Comparison of ENCODE assay signal across 8 cellular contexts in the genomic region with DNA sequence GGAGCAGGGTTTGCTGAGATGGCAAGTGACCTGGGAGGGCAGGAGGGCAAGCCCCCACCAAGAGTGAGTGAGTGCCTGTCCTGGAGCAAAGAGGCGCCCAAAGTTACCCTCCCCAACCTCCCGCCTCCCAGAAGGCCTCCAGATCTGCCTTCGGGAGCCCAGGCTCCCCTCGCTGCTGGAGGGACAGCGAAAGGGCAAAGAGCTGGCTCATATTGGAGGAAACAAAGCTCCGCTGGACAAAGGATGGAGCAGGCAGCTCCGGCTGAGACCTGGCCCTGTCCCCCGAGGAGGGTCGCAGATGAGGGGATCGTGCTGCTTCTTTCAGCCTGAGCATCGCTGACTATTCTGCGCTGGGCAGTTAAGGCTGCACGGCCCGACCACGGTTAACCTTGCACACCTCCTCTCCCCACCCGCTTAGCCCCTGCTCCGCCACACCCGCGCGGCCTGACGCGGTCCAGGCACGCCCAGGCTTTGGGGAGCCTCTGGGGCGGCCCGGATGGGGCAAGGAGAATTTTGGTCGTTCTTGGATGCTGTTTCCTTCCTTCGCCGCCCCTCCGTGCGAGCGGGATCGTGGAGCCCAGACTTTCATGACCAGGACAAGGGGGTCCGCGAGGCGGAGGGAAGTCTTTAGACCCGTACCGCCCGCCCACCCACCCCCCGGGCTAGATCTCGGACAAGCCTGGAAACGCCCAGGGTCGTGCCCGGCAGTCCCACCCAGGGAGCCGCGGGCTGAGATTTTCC. TPM values are rescaled to one million over a fixed set of nuclear protein-coding genes. Genes with fewer than 3 reads are reported as not detected.
A peak's percentile ranks its signal among the peaks of the same experiment; 100 is the strongest.
DNase-seq lines count a peak whose midpoint lies in the region; ATAC-seq, FAIRE-seq and TF ChIP-seq lines count a peak whose summit lies in the region.

No MANE protein-coding gene starts in this region.

- no peak for ATAC-seq in left lobe of liver

- peak overlapping the region; percentile 70 for H3K4me2 ChIP-seq in keratinocyte (ENCODE audit: control insufficient read depth, extremely low read depth, insufficient read depth, low read depth, low read length)

- dilution Hi-C loops in keratinocyte (cut with MboI; ENCODE audit: extremely low pct_ligation_motif_present, low sequenced_read_pairs) = no loop called here

- H3K9ac ChIP-seq in keratinocyte (ENCODE audit: control insufficient read depth, extremely low read depth, insufficient read depth, low read length) (peak overlapping the region; percentile 78), skeletal muscle tissue (ENCODE audit: low read depth in 1 of 3, low read length in 3 of 3) (peak overlapping the region in 1 of 3 donors; percentile 45)

- H3K4me1 ChIP-seq in HAP-1 (peaks cover 13% of the 10 kb centered on the region), keratinocyte (ENCODE audit: control insufficient read depth, extremely low read depth, insufficient read depth, low read length) (peaks cover 50% of the 10 kb centered on the region), skeletal muscle tissue (ENCODE audit: control insufficient read depth in 3 of 3, insufficient read depth in 3 of 3, low read length in 3 of 3) (peaks cover 23 to 37% (median 33%) of the 10 kb centered on the region in 3 donors)

- H3K27ac ChIP-seq in keratinocyte (ENCODE audit: control insufficient read depth, insufficient read depth, low read length) (no peak overlapping the region), skeletal muscle tissue (ENCODE audit: low read depth, low read length) (no peak overlapping the region)

- no peak for FAIRE-seq in keratinocyte (lab: Jason Lieb, UNC)

- H3K27me3 ChIP-seq in HAP-1 (ENCODE audit: low read depth) (no peaks in the 10 kb centered on the region), keratinocyte (ENCODE audit: control insufficient read depth, extremely low read depth, insufficient read depth, low read length) (no peaks in the 10 kb centered on the region), skeletal muscle tissue (ENCODE audit: control insufficient read depth in 3 of 3, insufficient read depth in 3 of 3, low read length in 3 of 3) (peaks cover 0 to 34% (median 25%) of the 10 kb centered on the region in 3 donors)

- peak in 1 of 2 experiments; percentile 47 for DNase-seq in HAP-1 (ENCODE audit: low spot score in 2 of 2)
- no peak for DNase-seq in astrocyte of the spinal cord (ENCODE audit: low read depth, low spot score)
- no peak for DNase-seq in keratinocyte (ENCODE audit: low read depth, low spot score)
- no peak for DNase-seq in NCI-H1417 (lab: John Stamatoyannopoulos, UW)
- no peak for DNase-seq in left lobe of liver (ENCODE audit: low spot score)
- no peak for DNase-seq in HEK293T (ENCODE audit: extremely low spot score)
- DNase-seq in NCI-H2029 treated with DMSO at 0.1 percent for 48 hours (lab: John Stamatoyannopoulos, UW) = no peak

- in situ Hi-C loops in HAP-1 (cut with MboI; ENCODE audit: low sequenced_read_pairs) = no loop called here
- in situ Hi-C loops in astrocyte of the spinal cord (cut with HindIII; ENCODE audit: low sequenced_read_pairs) = no loop called here

- peak overlapping the region; percentile 90 for H3K4me3 ChIP-seq in HAP-1
- peak overlapping the region; percentile 55 for H3K4me3 ChIP-seq in astrocyte of the spinal cord (ENCODE audit: low read depth, low read length)
- peak overlapping the region; percentile 64 to 68 (median 66) for H3K4me3 ChIP-seq in keratinocyte (ENCODE audit: control insufficient read depth in 2 of 3, extremely low read depth in 1 of 3, insufficient read depth in 2 of 3, low read depth in 1 of 3, low read length in 3 of 3)
- H3K4me3 ChIP-seq in skeletal muscle tissue (ENCODE audit: low read length in 3 of 3) = peak overlapping the region; percentile 38 to 61 (median 54)

- peaks cover under 1% of the 10 kb centered on the region for H3K79me2 ChIP-seq in keratinocyte (ENCODE audit: control insufficient read depth, insufficient read depth, low read length)

- H2AFZ ChIP-seq in keratinocyte (ENCODE audit: control insufficient read depth, low read length) = peak overlapping the region; percentile 51

- H3K36me3 ChIP-seq in HAP-1 (replicated peaks) = no peaks in the 10 kb centered on the region
- H3K36me3 ChIP-seq in keratinocyte (ENCODE audit: control insufficient read depth in 2 of 2, extremely low read depth in 1 of 2, insufficient read depth in 2 of 2, low read length in 2 of 2) = no peaks in the 10 kb centered on the region
- no peaks in the 10 kb centered on the region for H3K36me3 ChIP-seq in skeletal muscle tissue (ENCODE audit: control insufficient read depth in 3 of 3, insufficient read depth in 3 of 3, low read length in 3 of 3)

- H3K9me1 ChIP-seq in keratinocyte (ENCODE audit: control insufficient read depth, extremely low read depth, insufficient read depth, low read length) = no peaks in the 10 kb centered on the region

- TF ChIP-seq CTCF in astrocyte of the spinal cord (IDR thresholded peaks at IDR 0.05; ENCODE audit: low read depth, low read length) = no peak
- TF ChIP-seq CTCF in keratinocyte (optimal IDR thresholded peaks at IDR 0.05 in 1 of 3, IDR thresholded peaks at IDR 0.05 in 1 of 3, conservative IDR thresholded peaks at IDR 0.05 in 1 of 3; ENCODE audit: extremely low read depth in 1 of 3, insufficient read depth in 2 of 3, low read length in 3 of 3) = no peak

- CTCF ChIA-PET in HEK293T (lab: Yijun Ruan, JAX) = no interaction called here

- H3K9me3 ChIP-seq in HAP-1 (no peaks in the 10 kb centered on the region), keratinocyte (ENCODE audit: control insufficient read depth, low read depth, low read length) (no peaks in the 10 kb centered on the region), skeletal muscle tissue (ENCODE audit: control insufficient read depth in 3 of 3, low read length in 3 of 3) (no peaks in the 10 kb centered on the region)

- peaks cover 3% of the 10 kb centered on the region for H4K20me1 ChIP-seq in keratinocyte (ENCODE audit: control insufficient read depth, extremely low read depth, insufficient read depth, low read length)

- POLR2A ChIA-PET in HEK293T (lab: Yijun Ruan, JAX) = interaction anchor here (0.6 kb wide), 1 partner anchor 11 kb away, joined by 3 read pairs; no protein-coding TSS in a partner anchor

TF ChIP-seq in HEK293T, 16 proteins besides CTCF, POLR2A, EP300 and RAD21:
- no peak for TF ChIP-seq FOXK2 (IDR thresholded peaks at IDR 0.05)
- no peak for TF ChIP-seq SP1 (IDR thresholded peaks at IDR 0.05)
- no peak for TF ChIP-seq BHLHE40 (IDR thresholded peaks at IDR 0.05; ENCODE audit: borderline replicate concordance)
- no peak for TF ChIP-seq TARDBP (IDR thresholded peaks at IDR 0.05)
- TF ChIP-seq ARNT (IDR thresholded peaks at IDR 0.05) = no peak

RNA-seq across cellular contexts. Expression of gene PLCD1, which starts 0.7 kb away (rescaled TPM):
- 22.0 to 36.1 TPM (median 26.0 TPM) in 3 replicates for polyA plus RNA-seq in keratinocyte
- 85.5 TPM for polyA plus RNA-seq in keratinocyte (2011; ENCODE audit: low read depth)
- 26.9 and 36.7 TPM in 2 replicates for polyA plus RNA-seq in keratinocyte (2011; cell fraction: cytosol; rRNA removed)
- 62.6 and 75.1 TPM in 2 replicates for polyA plus RNA-seq in keratinocyte (2011; cell fraction: nucleus; rRNA removed)
- 30.7 and 70.4 TPM in 2 replicates for polyA plus RNA-seq in keratinocyte (2012; ENCODE audit: low replicate concordance)
- polyA minus RNA-seq in keratinocyte = 36.6 to 91.1 TPM (median 43.6 TPM) in 3 replicates
- 42.4 TPM for polyA minus RNA-seq in keratinocyte (2011; cell fraction: cytosol; rRNA and poly(A)+ RNA removed)
- 33.6 and 34.4 TPM in 2 replicates for polyA minus RNA-seq in keratinocyte (2011; cell fraction: nucleus; rRNA and poly(A)+ RNA removed)
- total RNA-seq in skeletal muscle tissue = 9.4 TPM
- 11.3 TPM for total RNA-seq in left lobe of liver

RNA-seq across cellular contexts. Expression of gene DLEC1, which starts 10.2 kb away (rescaled TPM):
- polyA plus RNA-seq in keratinocyte = 0.01 to 0.02 TPM in 2 of 3 replicates, not detected in the other
- polyA plus RNA-seq in keratinocyte (2011; ENCODE audit: low read depth) = not detected
- polyA plus RNA-seq in keratinocyte (2011; cell fraction: cytosol; rRNA removed) = 0.01 TPM in 1 of 2 replicates, not detected in the other
- 0.08 and 0.11 TPM in 2 replicates for polyA plus RNA-seq in keratinocyte (2011; cell fraction: nucleus; rRNA removed)
- 0.03 and 0.16 TPM in 2 replicates for polyA plus RNA-seq in keratinocyte (2012; ENCODE audit: low replicate concordance)
- 0.03 TPM in 1 of 3 replicates, not detected in the others for polyA minus RNA-seq in keratinocyte
- not detected for polyA minus RNA-seq in keratinocyte (2011; cell fraction: cytosol; rRNA and poly(A)+ RNA removed)
- not detected in 2 replicates for polyA minus RNA-seq in keratinocyte (2011; cell fraction: nucleus; rRNA and poly(A)+ RNA removed)
- total RNA-seq in skeletal muscle tissue = under 0.01 TPM
- total RNA-seq in left lobe of liver = 0.05 TPM

RNA-seq across cellular contexts. Expression of gene VILL, which starts 38.2 kb away (rescaled TPM):
- polyA plus RNA-seq in keratinocyte = 2.1 to 2.8 TPM (median 2.1 TPM) in 3 replicates
- polyA plus RNA-seq in keratinocyte (2011; ENCODE audit: low read depth) = 1.9 TPM
- polyA plus RNA-seq in keratinocyte (2011; cell fraction: cytosol; rRNA removed) = 0.96 and 1.7 TPM in 2 replicates
- 5.8 and 6.8 TPM in 2 replicates for polyA plus RNA-seq in keratinocyte (2011; cell fraction: nucleus; rRNA removed)
- polyA plus RNA-seq in keratinocyte (2012; ENCODE audit: low replicate concordance) = 1.8 and 2.2 TPM in 2 replicates
- polyA minus RNA-seq in keratinocyte = 1.9 to 4.3 TPM (median 2.2 TPM) in 3 replicates
- polyA minus RNA-seq in keratinocyte (2011; cell fraction: cytosol; rRNA and poly(A)+ RNA removed) = 2.3 TPM
- 4.1 TPM in 2 replicates for polyA minus RNA-seq in keratinocyte (2011; cell fraction: nucleus; rRNA and poly(A)+ RNA removed)
- total RNA-seq in skeletal muscle tissue (7.8 TPM), left lobe of liver (0.48 TPM)
